ENCODE assay signal across 22 cellular contexts in genomic region chr1:83559090-83559489, GRCh38.
A peak's percentile ranks its signal among the peaks of the same experiment; 100 is the strongest.
DNase-seq lines count a peak whose midpoint lies in the region; ATAC-seq and TF ChIP-seq lines count a peak whose summit lies in the region.
"Had no signal": no experiment of that assay in that cellular context is flagged by ENCODE, and none has a peak within 500 bp of the region (broad histone marks: within the 10 kb centered on the region; RNA-seq: fewer than 3 reads in every experiment).

No MANE protein-coding gene starts in this region.

- H3K23ac ChIP-seq in neuronal stem cell (ENCODE audit: low read depth, low read length, poor library complexity), result no peak overlapping the region

- no peak overlapping the region for H3K9ac ChIP-seq in neuronal stem cell (ENCODE audit: low read depth, low read length, poor library complexity)

- DNase-seq in GM10266 (ENCODE audit: extremely low spot score) (peak; percentile 19), NB4 (ENCODE audit: low read depth) (peak; percentile 5), neuronal stem cell (ENCODE audit: low spot score) (no peak), pons (ENCODE audit: low spot score) (no peak)
- DNase-seq: ACHN; activated CD4-positive, alpha-beta T cell treated with anti-CD3 and anti-CD28 coated beads for 1 hour; activated CD8-positive, alpha-beta T cell treated with anti-CD3 and anti-CD28 coated beads, Interleukin-2, amount 10 ng/mL, durations not matched to agents 7 days and 5 days; activated naive CD4-positive, alpha-beta T cell; adrenal gland; effector memory CD4-positive, alpha-beta T cell; NCI-H69; SHP77; substantia nigra; T-cell; uterus had no signal

- no peak overlapping the region for H3K4me3 ChIP-seq in NB4 (ENCODE audit: low read depth, low read length)
- no peak overlapping the region for H3K4me3 ChIP-seq in neuronal stem cell (ENCODE audit: low read length in 2 of 2)
- H3K4me3 ChIP-seq: adrenal gland, esophagus muscularis mucosa, gastroesophageal sphincter, uterus had no signal

- peak overlapping the region; percentile 47 for H2AFZ ChIP-seq in neuronal stem cell (ENCODE audit: low read length)

- no peak overlapping the region for H2BK15ac ChIP-seq in neuronal stem cell (ENCODE audit: low read length)

- no peak overlapping the region for H3K4ac ChIP-seq in neuronal stem cell (ENCODE audit: low read length)

- no peak overlapping the region for H3K27ac ChIP-seq in neuronal stem cell (replicated peaks; ENCODE audit: low read length)
- H3K27ac ChIP-seq: adrenal gland, esophagus muscularis mucosa, gastroesophageal sphincter, uterus had no signal

- no peak overlapping the region for H4K91ac ChIP-seq in neuronal stem cell (ENCODE audit: low read depth, low read length, poor library complexity)

- no peak overlapping the region for H3K14ac ChIP-seq in neuronal stem cell (ENCODE audit: low read length)

- H3K9me3 ChIP-seq in neuronal stem cell (replicated peaks in 1 of 2; ENCODE audit: control insufficient read depth in 2 of 2, insufficient read depth in 1 of 2, low read depth in 1 of 2, low read length in 2 of 2), result no peaks in the 10 kb centered on the region
- H3K9me3 ChIP-seq: adrenal gland, esophagus muscularis mucosa, gastroesophageal sphincter, uterus had no signal

- no peak for TF ChIP-seq POLR2A in NB4 (IDR thresholded peaks at IDR 0.05; ENCODE audit: extremely low read depth, insufficient read length)

- WGBS in neuronal stem cell (ENCODE audit: extremely low coverage in 2 of 2, insufficient read length in 2 of 2, insufficient replicate concordance in 1 of 2), 2 donors, result no CpG with 5 or more reads among the region's 3 CpGs

- no peak overlapping the region for H3K18ac ChIP-seq in neuronal stem cell (ENCODE audit: low read length)

- H2AK5ac ChIP-seq in neuronal stem cell (ENCODE audit: low read depth, low read length), result no peak overlapping the region

- H3K4me2 ChIP-seq in neuronal stem cell (ENCODE audit: insufficient read depth, low read length, poor library complexity, severe bottlenecking), result no peak overlapping the region

- ATAC-seq in HG02623 (IDR thresholded peaks at IDR 0.05; ENCODE audit: unreplicated experiment) (peak; percentile 46), HG03457 (IDR thresholded peaks at IDR 0.05; ENCODE audit: unreplicated experiment) (no peak), HG03280 (IDR thresholded peaks at IDR 0.05; ENCODE audit: unreplicated experiment) (no peak), HG03025 (IDR thresholded peaks at IDR 0.05; ENCODE audit: low FRiP score, unreplicated experiment) (no peak)
- ATAC-seq: activated CD8-positive, alpha-beta T cell treated with anti-CD3 and anti-CD28 coated beads, Interleukin-2, amount 10 ng/mL, durations not matched to agents 7 days and 5 days; gastroesophageal sphincter; HepG2; T-cell had no signal

- no peak for TF ChIP-seq CTCF in GM10266 (IDR thresholded peaks at IDR 0.05; ENCODE audit: control insufficient read depth, insufficient read depth, low read depth, missing control alignments)
- no peak for TF ChIP-seq CTCF in NB4 (IDR thresholded peaks at IDR 0.05; ENCODE audit: low read depth, low read length)

- H4K8ac ChIP-seq in neuronal stem cell (ENCODE audit: low read depth, low read length), result no peak overlapping the region

- H2BK5ac ChIP-seq in neuronal stem cell (ENCODE audit: low read length), result no peak overlapping the region

- no peaks in the 10 kb centered on the region for H3K36me3 ChIP-seq in neuronal stem cell (replicated peaks in 1 of 2; ENCODE audit: control insufficient read depth in 2 of 2, insufficient read depth in 2 of 2, low read length in 2 of 2)
- H3K36me3 ChIP-seq: adrenal gland, esophagus muscularis mucosa, gastroesophageal sphincter, uterus had no signal

- no peak overlapping the region for H2BK12ac ChIP-seq in neuronal stem cell (ENCODE audit: low read length)

- H3K27me3 ChIP-seq in neuronal stem cell (ENCODE audit: control insufficient read depth in 3 of 3, insufficient read depth in 3 of 3, low read depth in 1 of 3, low read length in 3 of 3), result no peaks in the 10 kb centered on the region
- H3K27me3 ChIP-seq: adrenal gland, esophagus muscularis mucosa, gastroesophageal sphincter, uterus had no signal

- H2BK120ac ChIP-seq in neuronal stem cell (ENCODE audit: low read depth, low read length), result no peak overlapping the region

- H3K79me1 ChIP-seq in neuronal stem cell (ENCODE audit: low read depth, low read length), result no peaks in the 10 kb centered on the region

- peaks cover 8 to 14% of the 10 kb centered on the region in 2 donors for H3K4me1 ChIP-seq in neuronal stem cell (ENCODE audit: control insufficient read depth in 2 of 2, insufficient read depth in 1 of 2, low read depth in 1 of 2, low read length in 2 of 2)
- H3K4me1 ChIP-seq: adrenal gland, esophagus muscularis mucosa, gastroesophageal sphincter, uterus had no signal

Comparison
In these comparisons a context has a peak if more than half of its experiments do, and no peak if none do; other contexts are left out.
1. DNase-seq: peak in GM10266 (single experiment) and NB4 (single experiment); none in neuronal stem cell (single experiment) and pons (single experiment).